In the genomic region with DNA sequence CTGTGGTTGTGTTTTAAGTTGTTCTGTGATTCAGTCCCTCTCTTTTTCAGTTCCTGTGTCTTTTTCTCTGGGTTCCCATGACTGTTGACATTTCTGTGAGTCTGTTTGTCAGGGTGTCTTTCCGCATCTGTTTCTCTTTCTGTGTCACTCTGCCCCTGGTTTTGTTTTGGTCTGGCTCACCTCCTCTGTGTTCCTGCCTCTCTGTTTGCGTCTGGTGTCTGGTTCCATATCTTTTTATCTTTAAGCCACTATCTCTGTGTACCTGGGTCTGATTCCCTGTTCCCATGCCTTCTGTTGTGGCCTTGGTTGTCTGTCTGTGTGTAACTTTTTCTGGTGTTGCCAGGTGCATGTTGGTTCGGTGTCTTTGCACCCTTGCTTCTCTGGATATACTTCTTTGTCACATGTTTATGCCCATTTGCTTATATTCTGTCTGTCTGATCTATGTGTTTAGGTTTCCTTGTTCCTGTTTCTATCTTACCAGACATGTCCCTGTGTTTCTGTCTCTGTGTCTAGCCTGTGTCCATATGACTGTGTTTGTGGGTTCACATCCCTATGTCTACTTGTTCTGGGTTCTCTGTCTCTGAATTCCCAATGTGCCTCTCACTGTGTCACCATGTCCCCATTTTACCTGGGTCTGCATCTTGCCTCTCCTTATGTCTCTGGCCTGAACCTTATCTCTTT, we compare ENCODE assay signal across 35 cellular contexts. TPM values are rescaled to one million over a fixed set of nuclear protein-coding genes. Genes with fewer than 3 reads are reported as not detected.
A peak's percentile ranks its signal among the peaks of the same experiment; 100 is the strongest.
DNase-seq lines count a peak whose midpoint lies in the region; ATAC-seq, FAIRE-seq and TF ChIP-seq lines count a peak whose summit lies in the region.
"Had no signal": no experiment of that assay in that cellular context is flagged by ENCODE, and none has a peak within 500 bp of the region (broad histone marks: within the 10 kb centered on the region; RNA-seq: fewer than 3 reads in every experiment).

No MANE protein-coding gene starts in this region.

- H3K4me2 ChIP-seq in OCI-LY3 (ENCODE audit: low read length) (peak overlapping the region; percentile 75), hepatocyte (no peak overlapping the region)
- H3K4me2 ChIP-seq: KMS-11 had no signal

- no peak for DNase-seq in hepatocyte (ENCODE audit: low spot score)
- DNase-seq in tibial nerve (ENCODE audit: low spot score in 2 of 2), result no peak
- DNase-seq in RCC 7860 (ENCODE audit: low spot score), result no peak
- DNase-seq in NCI-H748 (lab: John Stamatoyannopoulos, UW; ENCODE audit: unreplicated experiment), result no peak
- DNase-seq: activated B cell treated with CpG ODN at 0.5 μM for 24 hours; activated CD4-positive, alpha-beta memory T cell treated with anti-CD3 and anti-CD28 coated beads, Interleukin-2, amount 10 ng/mL, durations not matched to agents 7 days and 5 days; activated CD8-positive, alpha-beta memory T cell treated with anti-CD3 and anti-CD28 coated beads, Interleukin-2, amount 50 U/mL, for 4 hours; activated naive CD4-positive, alpha-beta T cell treated with anti-CD3 and anti-CD28 coated beads, Interleukin-2, amount 10 ng/mL, durations not matched to agents 7 days and 5 days; Caco-2; DMS53; erythroblast; GDM1; left ventricle myocardium superior; mesendoderm; MM.1S; NCI-H1417; NCI-H2029 treated with DMSO at 0.1 percent for 48 hours; NK-92 treated with Interleukin-12 subunit alpha and Interleukin-12 subunit beta, amount 100 ng/mL, for 24 hours; SHP77; sigmoid colon; stimulated activated CD4-positive, alpha-beta T cell treated with anti-CD3 and anti-CD28 coated beads, Interleukin-4, amount 100 ng/mL, for 24 hours; SW 1271 had no signal

- no peak overlapping the region for H3K27ac Mint-ChIP-seq in stimulated activated memory B cell treated with anti-CD40 and anti-IgM and Interleukin-4, amounts not matched to agents 10 μg/mL and 1 μg/mL and 100 μg/mL, for 72 hours
- H3K27ac Mint-ChIP-seq: activated B cell treated with CpG ODN at 0.5 μM for 24 hours; activated CD4-positive, alpha-beta memory T cell treated with anti-CD3 and anti-CD28 coated beads, Interleukin-2, amount 10 ng/mL, durations not matched to agents 7 days and 5 days; activated naive CD4-positive, alpha-beta T cell treated with anti-CD3 and anti-CD28 coated beads, Interleukin-2, amount 10 ng/mL, durations not matched to agents 7 days and 5 days; brain; dendritic cell treated with granulocyte-macrophage colony-stimulating factor and Interleukin-4, amounts not matched to agents 40 ng/mL and 50 ng/mL, for 4 days; type B pancreatic cell had no signal

- H3K9me2 ChIP-seq in hepatocyte (replicated peaks; ENCODE audit: insufficient read depth), result no peaks in the 10 kb centered on the region

- H3K36me3 ChIP-seq in OCI-LY3 (replicated peaks; ENCODE audit: low read depth, low read length) (no peaks in the 10 kb centered on the region), hepatocyte (replicated peaks; ENCODE audit: insufficient read depth, low read depth) (no peaks in the 10 kb centered on the region), tibial nerve (no peaks in the 10 kb centered on the region)
- H3K36me3 ChIP-seq: neutrophil, sigmoid colon had no signal

- H3K27ac ChIP-seq in OCI-LY3 (ENCODE audit: low read length) (peak overlapping the region; percentile 61), hepatocyte (no peak overlapping the region), tibial nerve (no peak overlapping the region)
- H3K27ac ChIP-seq: C4-2B, KMS-11, neutrophil, sigmoid colon had no signal

- H3K36me3 Mint-ChIP-seq in stimulated activated memory B cell treated with anti-CD40 and anti-IgM and Interleukin-4, amounts not matched to agents 10 μg/mL and 1 μg/mL and 100 μg/mL, for 72 hours, result no peaks in the 10 kb centered on the region
- H3K36me3 Mint-ChIP-seq: activated naive CD4-positive, alpha-beta T cell treated with anti-CD3 and anti-CD28 coated beads, Interleukin-2, amount 10 ng/mL, durations not matched to agents 7 days and 5 days; brain; type B pancreatic cell had no signal

- peak overlapping the region; percentile 81 for H2AFZ ChIP-seq in OCI-LY3 (ENCODE audit: low read depth, low read length)
- peak overlapping the region; percentile 38 for H2AFZ ChIP-seq in hepatocyte

- H3K4me3 ChIP-seq in OCI-LY3 (ENCODE audit: low read length), result peak overlapping the region; percentile 49
- no peak overlapping the region for H3K4me3 ChIP-seq in hepatocyte
- no peak overlapping the region for H3K4me3 ChIP-seq in tibial nerve
- H3K4me3 ChIP-seq: sigmoid colon had no signal

- TF ChIP-seq CTCF in OCI-LY3 (IDR thresholded peaks at IDR 0.05; ENCODE audit: low read depth, low read length), result no peak
- no peak for TF ChIP-seq CTCF in hepatocyte (IDR thresholded peaks at IDR 0.05; ENCODE audit: poor library complexity)
- TF ChIP-seq CTCF in tibial nerve (IDR thresholded peaks at IDR 0.05), result no peak

- no peaks in the 10 kb centered on the region for H3K9me3 ChIP-seq in OCI-LY3 (ENCODE audit: insufficient read depth, low read length)
- H3K9me3 ChIP-seq in hepatocyte (ENCODE audit: low read depth), result no peaks in the 10 kb centered on the region
- H3K9me3 ChIP-seq in tibial nerve, result no peaks in the 10 kb centered on the region
- H3K9me3 ChIP-seq: Caco-2, neutrophil, sigmoid colon had no signal

- H3K79me2 ChIP-seq in OCI-LY3 (ENCODE audit: low read length), result no peaks in the 10 kb centered on the region
- H3K79me2 ChIP-seq in hepatocyte, result no peaks in the 10 kb centered on the region

- H3K4me1 Mint-ChIP-seq in stimulated activated memory B cell treated with anti-CD40 and anti-IgM and Interleukin-4, amounts not matched to agents 10 μg/mL and 1 μg/mL and 100 μg/mL, for 72 hours, result no peaks in the 10 kb centered on the region
- H3K4me1 Mint-ChIP-seq: activated B cell treated with CpG ODN at 0.5 μM for 24 hours; activated CD4-positive, alpha-beta memory T cell treated with anti-CD3 and anti-CD28 coated beads, Interleukin-2, amount 10 ng/mL, durations not matched to agents 7 days and 5 days; activated naive CD4-positive, alpha-beta T cell treated with anti-CD3 and anti-CD28 coated beads, Interleukin-2, amount 10 ng/mL, durations not matched to agents 7 days and 5 days; brain had no signal

- H3K9me3 Mint-ChIP-seq in stimulated activated memory B cell treated with anti-CD40 and anti-IgM and Interleukin-4, amounts not matched to agents 10 μg/mL and 1 μg/mL and 100 μg/mL, for 72 hours, result no peaks in the 10 kb centered on the region
- H3K9me3 Mint-ChIP-seq: activated B cell treated with CpG ODN at 0.5 μM for 24 hours; activated CD4-positive, alpha-beta memory T cell treated with anti-CD3 and anti-CD28 coated beads, Interleukin-2, amount 10 ng/mL, durations not matched to agents 7 days and 5 days; activated naive CD4-positive, alpha-beta T cell treated with anti-CD3 and anti-CD28 coated beads, Interleukin-2, amount 10 ng/mL, durations not matched to agents 7 days and 5 days; dendritic cell treated with granulocyte-macrophage colony-stimulating factor and Interleukin-4, amounts not matched to agents 40 ng/mL and 50 ng/mL, for 4 days; type B pancreatic cell had no signal

- H3K27me3 ChIP-seq in OCI-LY3 (ENCODE audit: low read depth, low read length) (no peaks in the 10 kb centered on the region), hepatocyte (no peaks in the 10 kb centered on the region), tibial nerve (no peaks in the 10 kb centered on the region)
- H3K27me3 ChIP-seq: neutrophil, sigmoid colon had no signal

- H3K9ac ChIP-seq in OCI-LY3 (ENCODE audit: low read length), result peak overlapping the region; percentile 27; the same call in 1 of the 2 replicates
- H3K9ac ChIP-seq: KMS-11 had no signal

- peaks cover 18% of the 10 kb centered on the region for H3K4me1 ChIP-seq in OCI-LY3 (ENCODE audit: low read length)
- H3K4me1 ChIP-seq in hepatocyte (ENCODE audit: insufficient read depth), result no peaks in the 10 kb centered on the region
- no peaks in the 10 kb centered on the region for H3K4me1 ChIP-seq in tibial nerve
- H3K4me1 ChIP-seq: Caco-2, sigmoid colon had no signal

- H3K27me3 Mint-ChIP-seq in stimulated activated memory B cell treated with anti-CD40 and anti-IgM and Interleukin-4, amounts not matched to agents 10 μg/mL and 1 μg/mL and 100 μg/mL, for 72 hours, result no peaks in the 10 kb centered on the region
- H3K27me3 Mint-ChIP-seq: activated naive CD4-positive, alpha-beta T cell treated with anti-CD3 and anti-CD28 coated beads, Interleukin-2, amount 10 ng/mL, durations not matched to agents 7 days and 5 days; brain; dendritic cell treated with granulocyte-macrophage colony-stimulating factor and Interleukin-4, amounts not matched to agents 40 ng/mL and 50 ng/mL, for 4 days; type B pancreatic cell had no signal

- no peak for TF ChIP-seq POLR2A in tibial nerve (IDR thresholded peaks at IDR 0.05)

- H3K4me3 Mint-ChIP-seq in stimulated activated memory B cell treated with anti-CD40 and anti-IgM and Interleukin-4, amounts not matched to agents 10 μg/mL and 1 μg/mL and 100 μg/mL, for 72 hours, result no peak overlapping the region
- H3K4me3 Mint-ChIP-seq: activated B cell treated with CpG ODN at 0.5 μM for 24 hours; activated CD4-positive, alpha-beta memory T cell treated with anti-CD3 and anti-CD28 coated beads, Interleukin-2, amount 10 ng/mL, durations not matched to agents 7 days and 5 days; activated naive CD4-positive, alpha-beta T cell treated with anti-CD3 and anti-CD28 coated beads, Interleukin-2, amount 10 ng/mL, durations not matched to agents 7 days and 5 days; brain; dendritic cell treated with granulocyte-macrophage colony-stimulating factor and Interleukin-4, amounts not matched to agents 40 ng/mL and 50 ng/mL, for 4 days; type B pancreatic cell had no signal

- ATAC-seq in GM18868 (IDR thresholded peaks at IDR 0.05; ENCODE audit: unreplicated experiment), result peak; percentile 63
- ATAC-seq in stimulated activated memory B cell treated with anti-CD40 and anti-IgM and Interleukin-4, amounts not matched to agents 10 μg/mL and 1 μg/mL and 100 μg/mL, for 72 hours, result peak; percentile 71
- ATAC-seq: left ventricle myocardium superior had no signal

- TF ChIP-seq EP300 in tibial nerve (IDR thresholded peaks at IDR 0.05), result no peak

- 49% methylated on average over 3 of the region's 3 CpGs for WGBS in hepatocyte (ENCODE audit: low lambda C conversion rate, missing lambda C conversion rate)
- 78 to 89% methylated on average over 3 of the region's 3 CpGs for WGBS in tibial nerve, 2 donors

- no peaks in the 10 kb centered on the region for H4K20me1 ChIP-seq in OCI-LY3 (ENCODE audit: insufficient read depth, low read length)
- no peaks in the 10 kb centered on the region for H4K20me1 ChIP-seq in hepatocyte (ENCODE audit: insufficient read depth, poor library complexity, severe bottlenecking)

- FAIRE-seq in RCC 7860 (lab: Jason Lieb, UNC), result no peak
- FAIRE-seq: GM18507, H54, keratinocyte had no signal

RNA-seq across cellular contexts. Expression of a gene that starts 50.2 kb away (rescaled TPM):
- not detected in 2 replicates for total RNA-seq in hepatocyte
- polyA plus RNA-seq in hepatocyte, result not detected in 2 replicates
- total RNA-seq in tibial nerve, result not detected
- total RNA-seq: activated B cell treated with CpG ODN at 0.5 μM for 24 hours; activated CD4-positive, alpha-beta memory T cell treated with anti-CD3 and anti-CD28 coated beads, Interleukin-2, amount 10 ng/mL, durations not matched to agents 7 days and 5 days; left ventricle myocardium superior; pulmonary artery endothelial cell had no signal
- polyA plus RNA-seq: keratinocyte, sigmoid colon had no signal

RNA-seq across cellular contexts. Expression of a gene that starts 59.7 kb away (rescaled TPM):
- total RNA-seq in hepatocyte, result 475 and 509 TPM in 2 replicates
- polyA plus RNA-seq in hepatocyte, result 612 and 645 TPM in 2 replicates
- 100 to 1,000 TPM; 114 to 230 (median 173) TPM for total RNA-seq in tibial nerve
